ENCODE assay signal across 16 cellular contexts in genomic region chr2:42652086-42652485, GRCh38.
A peak's percentile ranks its signal among the peaks of the same experiment; 100 is the strongest.
DNase-seq lines count a peak whose midpoint lies in the region; ATAC-seq and TF ChIP-seq lines count a peak whose summit lies in the region.
"Had no signal": no experiment of that assay in that cellular context is flagged by ENCODE, and none has a peak within 500 bp of the region (broad histone marks: within the 10 kb centered on the region; RNA-seq: fewer than 3 reads in every experiment).

No MANE protein-coding gene starts in this region.

- peak overlapping the region; percentile 78 for H3K4me3 Mint-ChIP-seq in activated naive CD8-positive, alpha-beta T cell treated with anti-CD3 and anti-CD28 coated beads, Interleukin-2, amount 10 ng/mL, durations not matched to agents 7 days and 5 days

- H3K9me3 ChIP-seq in Loucy (ENCODE audit: insufficient read depth, low read depth, low read length): no peaks in the 10 kb centered on the region
- H3K9me3 ChIP-seq: adrenal gland, testis had no signal

- POLR2A ChIA-PET in activated naive CD8-positive, alpha-beta T cell treated with anti-CD3 and anti-CD28 coated beads, Interleukin-2, amount 10 ng/mL, durations not matched to agents 7 days and 5 days (lab: Charles Lee): no interaction called here

- DNase-seq in stimulated activated CD4-positive, alpha-beta T cell treated with anti-CD3 and anti-CD28 coated beads, Interleukin-15, amount 100 ng/mL, for 24 hours: peak; percentile 25
- DNase-seq in stimulated activated CD4-positive, alpha-beta T cell treated with anti-CD3 and anti-CD28 coated beads, Interleukin-1b, Interleukin-23, amount 100 ng/mL, for 48 hours: no peak
- DNase-seq in activated naive CD8-positive, alpha-beta T cell treated with anti-CD3 and anti-CD28 coated beads, Interleukin-2, amount 10 ng/mL, durations not matched to agents 7 days and 5 days: no peak
- DNase-seq in NCI-H524 (lab: John Stamatoyannopoulos, UW) (no peak), hepatic stellate cell (ENCODE audit: low spot score) (no peak), HT-29 (ENCODE audit: low spot score) (no peak)
- DNase-seq: adrenal gland; naive B cell; NCI-H2081 treated with DMSO at 0.1 percent for 48 hours; NCI-H524 treated with DMSO at 0.1 percent for 48 hours; OCI-M1; stimulated activated CD4-positive, alpha-beta T cell treated with anti-CD3 and anti-CD28 coated beads, Interleukin-4, amount 100 ng/mL, for 1 hour; testis had no signal

- peak overlapping the region; percentile 64 for H3K4me2 ChIP-seq in Loucy (ENCODE audit: low read depth, low read length, poor library complexity, severe bottlenecking)

- peaks cover 5% of the 10 kb centered on the region; the same call in 1 of the 2 replicates for H3K79me2 ChIP-seq in Loucy (ENCODE audit: insufficient read depth, low read length)
- H3K79me2 ChIP-seq: parathyroid adenoma had no signal

- no peaks in the 10 kb centered on the region for H3K9me3 Mint-ChIP-seq in activated naive CD8-positive, alpha-beta T cell treated with anti-CD3 and anti-CD28 coated beads, Interleukin-2, amount 10 ng/mL, durations not matched to agents 7 days and 5 days
- H3K9me3 Mint-ChIP-seq: IgD-negative memory B cell, naive B cell had no signal

- peak; percentile 78 for ATAC-seq in activated naive CD8-positive, alpha-beta T cell treated with anti-CD3 and anti-CD28 coated beads, Interleukin-2, amount 10 ng/mL, durations not matched to agents 7 days and 5 days (ENCODE audit: low read depth)

- no peaks in the 10 kb centered on the region for H3K27me3 Mint-ChIP-seq in activated naive CD8-positive, alpha-beta T cell treated with anti-CD3 and anti-CD28 coated beads, Interleukin-2, amount 10 ng/mL, durations not matched to agents 7 days and 5 days
- H3K27me3 Mint-ChIP-seq: IgD-negative memory B cell, naive B cell had no signal

- H3K36me3 ChIP-seq in Loucy (ENCODE audit: insufficient read depth, low read length): peaks cover 5% of the 10 kb centered on the region; the same call in 1 of the 2 replicates

- H3K4me3 ChIP-seq in Loucy (ENCODE audit: low read length, poor library complexity, severe bottlenecking): peak overlapping the region; percentile 47
- H3K4me3 ChIP-seq: adrenal gland, testis had no signal

- no peak for TF ChIP-seq CTCF in Loucy (conservative IDR thresholded peaks at IDR 0.05; ENCODE audit: low read length)

- peaks cover 14% of the 10 kb centered on the region for H3K36me3 Mint-ChIP-seq in activated naive CD8-positive, alpha-beta T cell treated with anti-CD3 and anti-CD28 coated beads, Interleukin-2, amount 10 ng/mL, durations not matched to agents 7 days and 5 days

- H3K9me2 ChIP-seq in Loucy (replicated peaks; ENCODE audit: low read depth, low read length): no peaks in the 10 kb centered on the region

- no peaks in the 10 kb centered on the region for H3K27me3 ChIP-seq in Loucy (ENCODE audit: insufficient read depth, low read length, poor library complexity, severe bottlenecking)
- H3K27me3 ChIP-seq: adrenal gland, testis had no signal

- H2AFZ ChIP-seq in Loucy (ENCODE audit: low read length): no peak overlapping the region
- H2AFZ ChIP-seq: parathyroid adenoma had no signal

- peaks cover 47% of the 10 kb centered on the region for H3K4me1 ChIP-seq in Loucy (ENCODE audit: insufficient read depth, low read length, poor library complexity, severe bottlenecking)
- H3K4me1 ChIP-seq: testis had no signal

- peaks cover 46% of the 10 kb centered on the region for H3K4me1 Mint-ChIP-seq in activated naive CD8-positive, alpha-beta T cell treated with anti-CD3 and anti-CD28 coated beads, Interleukin-2, amount 10 ng/mL, durations not matched to agents 7 days and 5 days

- no peak overlapping the region for H3K9ac ChIP-seq in Loucy (ENCODE audit: low read depth, low read length, poor library complexity, severe bottlenecking)
- H3K9ac ChIP-seq: parathyroid adenoma had no signal

- H3F3A ChIP-seq in Loucy (ENCODE audit: low read depth): peaks cover 5% of the 10 kb centered on the region

- peak overlapping the region; percentile 96 for H3K27ac Mint-ChIP-seq in activated naive CD8-positive, alpha-beta T cell treated with anti-CD3 and anti-CD28 coated beads, Interleukin-2, amount 10 ng/mL, durations not matched to agents 7 days and 5 days

- peaks cover 15% of the 10 kb centered on the region for H4K20me1 ChIP-seq in Loucy (ENCODE audit: insufficient read depth, low read length, poor library complexity, severe bottlenecking)
